In genomic region chr18:67216846-67217245, GRCh38 we compare ENCODE assay signal across 14 cellular contexts.
DNase-seq lines count a peak whose midpoint lies in the region; ATAC-seq and TF ChIP-seq lines count a peak whose summit lies in the region.
"Had no signal": no experiment of that assay in that cellular context is flagged by ENCODE, and none has a peak within 500 bp of the region (broad histone marks: within the 10 kb centered on the region; RNA-seq: fewer than 3 reads in every experiment).

No MANE protein-coding gene starts in this region.

- no peaks in the 10 kb centered on the region for H3F3A ChIP-seq in neural progenitor cell (ENCODE audit: low read depth)
- no peaks in the 10 kb centered on the region for H3F3A ChIP-seq in smooth muscle cell (ENCODE audit: low read depth)

- H2BK20ac ChIP-seq in IMR-90 (ENCODE audit: low read depth, low read length), result peak overlapping the region; percentile 29; the same call in 1 of the 2 replicates

- no peak overlapping the region for H3K18ac ChIP-seq in IMR-90 (ENCODE audit: low read depth, low read length)

- H3K56ac ChIP-seq in IMR-90 (ENCODE audit: extremely low read depth, insufficient read depth, low read length), result no peak overlapping the region

- no peaks in the 10 kb centered on the region for H3K9me1 ChIP-seq in IMR-90 (ENCODE audit: insufficient read depth, low read length)

- H2AFZ ChIP-seq in IMR-90 (replicated peaks; ENCODE audit: low read length, poor library complexity) (no peak overlapping the region), neural progenitor cell (replicated peaks) (peak overlapping the region; percentile 18), smooth muscle cell (ENCODE audit: low read depth) (no peak overlapping the region)
- H2AFZ ChIP-seq: PC-9 had no signal

- intact Hi-C loops in IMR-90 (cut with micrococcal nuclease), result loop anchor here (1.0 to 10.0 kb wide), 9 partner anchors 145 to 1518 kb away; partner anchors contain the start of gene DSEL

- no peaks in the 10 kb centered on the region for H3K79me1 ChIP-seq in IMR-90 (ENCODE audit: low read depth in 1 of 2, low read length in 2 of 2)

- TF ChIP-seq CTCF in IMR-90 (conservative IDR thresholded peaks at IDR 0.05; ENCODE audit: low read depth, low read length) (no peak), neural progenitor cell (IDR thresholded peaks at IDR 0.05) (no peak), smooth muscle cell (IDR thresholded peaks at IDR 0.05; ENCODE audit: borderline replicate concordance, insufficient read depth, poor library complexity, severe bottlenecking) (no peak), coronary artery (IDR thresholded peaks at IDR 0.05) (no peak)

- no peak overlapping the region for H4K5ac ChIP-seq in IMR-90 (ENCODE audit: low read depth, low read length)

- no peak overlapping the region for H2AK9ac ChIP-seq in IMR-90 (replicated peaks; ENCODE audit: low read depth, low read length, poor library complexity)

- H2AK5ac ChIP-seq in IMR-90 (ENCODE audit: low read depth, low read length), result no peak overlapping the region

- H3K4me3 ChIP-seq in IMR-90 (ENCODE audit: insufficient read depth, low read depth, low read length) (no peak overlapping the region), neural progenitor cell (no peak overlapping the region), smooth muscle cell (no peak overlapping the region), coronary artery (no peak overlapping the region)
- H3K4me3 ChIP-seq: K562, PC-9, SJSA1 had no signal

- no peak overlapping the region for H2BK15ac ChIP-seq in IMR-90 (ENCODE audit: low read depth, low read length)

- dilution Hi-C loops in IMR-90 (cut with HindIII; ENCODE audit: low sequenced_read_pairs, unreplicated experiment), result no loop called here

- BruUV-seq in IMR-90 (replicated peaks; lab: Mats Ljungman, UMichigan), result no TSS peak

- in situ Hi-C loops in IMR-90 (cut with MboI; ENCODE audit: low sequenced_read_pairs), result loop anchor here (5.0 kb wide), 2 partner anchors 295 to 1445 kb away; no protein-coding TSS in a partner anchor

- no peaks in the 10 kb centered on the region for H3K36me3 ChIP-seq in IMR-90 (ENCODE audit: control insufficient read depth, insufficient read depth, low read length)
- no peaks in the 10 kb centered on the region for H3K36me3 ChIP-seq in neural progenitor cell
- no peaks in the 10 kb centered on the region for H3K36me3 ChIP-seq in smooth muscle cell (ENCODE audit: low read depth)
- H3K36me3 ChIP-seq: SJSA1 had no signal

- 0 out of 2 replicates have a peak overlapping the region, but pooled peaks have one; percentile 21 for H2BK120ac ChIP-seq in IMR-90 (ENCODE audit: low read depth, low read length)

- CTCF ChIA-PET in IMR-90 (lab: Yijun Ruan, JAX), result interaction anchor here (0.7 kb wide), 1 partner anchor 174 kb away, joined by 3 read pairs; no protein-coding TSS in a partner anchor

- peak; percentile 66 for ATAC-seq in IMR-90 (ENCODE audit: low read depth)

- H3K36me3 Mint-ChIP-seq in neural progenitor cell, result no peaks in the 10 kb centered on the region

- H3K4me1 ChIP-seq in IMR-90 (ENCODE audit: control insufficient read depth, insufficient read depth, low read length), result no peaks in the 10 kb centered on the region
- H3K4me1 ChIP-seq in neural progenitor cell, result no peaks in the 10 kb centered on the region
- no peaks in the 10 kb centered on the region for H3K4me1 ChIP-seq in smooth muscle cell (ENCODE audit: low read depth)
- H3K4me1 ChIP-seq: SJSA1 had no signal

- H3K4me2 ChIP-seq in IMR-90 (ENCODE audit: low read depth, low read length) (no peak overlapping the region), neural progenitor cell (no peak overlapping the region), smooth muscle cell (no peak overlapping the region)
- H3K4me2 ChIP-seq: PC-9 had no signal

- no peaks in the 10 kb centered on the region for H3K4me1 Mint-ChIP-seq in neural progenitor cell

- H3K27me3 ChIP-seq in IMR-90 (ENCODE audit: control insufficient read depth, insufficient read depth, low read length) (no peaks in the 10 kb centered on the region), neural progenitor cell (no peaks in the 10 kb centered on the region), smooth muscle cell (ENCODE audit: low read depth) (no peaks in the 10 kb centered on the region)
- H3K27me3 ChIP-seq: SJSA1 had no signal

- H2BK5ac ChIP-seq in IMR-90 (ENCODE audit: low read depth, low read length, poor library complexity, severe bottlenecking), result no peak overlapping the region

- POLR2A ChIA-PET in IMR-90 (lab: Charles Lee; ENCODE audit: unreplicated experiment), result no interaction called here

- H3K27ac Mint-ChIP-seq in neural progenitor cell, result no peak overlapping the region

- WGBS in IMR-90 (ENCODE audit: extremely low coverage in 2 of 2, insufficient read length in 1 of 2), 2 experiments, result no CpG with 5 or more reads among the region's 1 CpG
- WGBS in smooth muscle cell (ENCODE audit: low lambda C conversion rate), result 89% methylated on average over 1 of the region's 1 CpG

- no peak overlapping the region for H3K14ac ChIP-seq in IMR-90 (replicated peaks; ENCODE audit: low read depth, low read length)

- DNase-seq in AG08395 (ENCODE audit: low spot score) (peak; percentile 18), IMR-90 (peak; percentile 12), dedifferentiated amniotic fluid mesenchymal stem cell (ENCODE audit: extremely low spot score) (peak; percentile 58), neural progenitor cell (ENCODE audit: low spot score) (no peak), NK-92 (lab: John Stamatoyannopoulos, UW; ENCODE audit: unreplicated experiment) (no peak), NCI-H2196 treated with DMSO at 0.1 percent for 48 hours (lab: John Stamatoyannopoulos, UW; ENCODE audit: unreplicated experiment) (no peak), smooth muscle cell (lab: John Stamatoyannopoulos, UW; ENCODE audit: unreplicated experiment) (no peak), coronary artery (ENCODE audit: low spot score) (no peak)
- DNase-seq: GOT3, NCI-H1436 treated with DMSO at 0.1 percent for 48 hours, NCI-H2029 treated with DMSO at 0.1 percent for 48 hours had no signal

- H4K20me1 ChIP-seq in IMR-90 (ENCODE audit: insufficient read depth, low read length), result no peaks in the 10 kb centered on the region
- no peaks in the 10 kb centered on the region for H4K20me1 ChIP-seq in neural progenitor cell (ENCODE audit: low read depth)
- no peaks in the 10 kb centered on the region for H4K20me1 ChIP-seq in smooth muscle cell (ENCODE audit: low read depth)

- H3K79me2 ChIP-seq in neural progenitor cell (ENCODE audit: low read depth) (no peaks in the 10 kb centered on the region), smooth muscle cell (ENCODE audit: low read depth) (no peaks in the 10 kb centered on the region)

- 0 out of 2 replicates have a peak, but pooled peaks cover 1% of the 10 kb centered on the region for H3K9me3 ChIP-seq in IMR-90 (ENCODE audit: control insufficient read depth, insufficient read depth, low read length)
- H3K9me3 ChIP-seq in neural progenitor cell (ENCODE audit: low read depth), result no peaks in the 10 kb centered on the region
- H3K9me3 ChIP-seq in smooth muscle cell (replicated peaks; ENCODE audit: low read depth), result no peaks in the 10 kb centered on the region
- H3K9me3 ChIP-seq: SJSA1 had no signal

- H4K91ac ChIP-seq in IMR-90 (ENCODE audit: insufficient read depth, low read depth, low read length), result no peak overlapping the region

- H3K27me3 Mint-ChIP-seq in neural progenitor cell (ENCODE audit: insufficient read depth, low read depth), result no peaks in the 10 kb centered on the region

- no peak for TF ChIP-seq RAD21 in IMR-90 (IDR thresholded peaks at IDR 0.05; ENCODE audit: low read length)

- H3K9me3 Mint-ChIP-seq in neural progenitor cell, result peaks cover 2% of the 10 kb centered on the region

- H3K4me3 Mint-ChIP-seq in neural progenitor cell, result no peak overlapping the region

- H3K4ac ChIP-seq in IMR-90 (ENCODE audit: low read depth, low read length), result no peak overlapping the region

- H3K23ac ChIP-seq in IMR-90 (ENCODE audit: low read depth, low read length), result no peak overlapping the region

- H4K8ac ChIP-seq in IMR-90 (ENCODE audit: low read depth in 2 of 2, low read length in 2 of 2), result no peak overlapping the region

- no peak for TF ChIP-seq POLR2A in IMR-90 (IDR thresholded peaks at IDR 0.05; ENCODE audit: low read depth, low read length)

- no peak overlapping the region for H3K27ac ChIP-seq in IMR-90 (ENCODE audit: insufficient read depth, low read length)
- no peak overlapping the region for H3K27ac ChIP-seq in neural progenitor cell
- H3K27ac ChIP-seq in smooth muscle cell (ENCODE audit: low read depth), result no peak overlapping the region
- H3K27ac ChIP-seq in coronary artery, result no peak overlapping the region
- H3K27ac ChIP-seq: PC-9, SJSA1 had no signal

- no peak overlapping the region for H3K9ac ChIP-seq in IMR-90 (ENCODE audit: low read depth, low read length)
- no peak overlapping the region for H3K9ac ChIP-seq in neural progenitor cell
- H3K9ac ChIP-seq in smooth muscle cell (ENCODE audit: low read depth), result no peak overlapping the region

TF ChIP-seq in IMR-90, 13 proteins besides CTCF, POLR2A, EP300 and RAD21 (continues in another document):
- TF ChIP-seq ELK1 (IDR thresholded peaks at IDR 0.05; ENCODE audit: borderline replicate concordance, low read depth, low read length) (no peak), MXI1 (IDR thresholded peaks at IDR 0.05; ENCODE audit: borderline replicate concordance, low read depth, low read length) (no peak), FOS (IDR thresholded peaks at IDR 0.05; ENCODE audit: low read depth, low read length) (no peak), RCOR1 (IDR thresholded peaks at IDR 0.05; ENCODE audit: insufficient replicate concordance, low read length) (no peak), MAZ (IDR thresholded peaks at IDR 0.05; ENCODE audit: borderline replicate concordance, low read depth, low read length) (no peak), BHLHE40 (IDR thresholded peaks at IDR 0.05; ENCODE audit: low read depth, low read length) (no peak), RFX5 (IDR thresholded peaks at IDR 0.05; ENCODE audit: low read depth, low read length) (no peak), USF2 (IDR thresholded peaks at IDR 0.05; ENCODE audit: low read depth, low read length) (no peak)

Comparison
In these comparisons a context has a peak if more than half of its experiments do, and no peak if none do; other contexts are left out.
1. DNase-seq: peak in AG08395 (single experiment), IMR-90 (single experiment) and dedifferentiated amniotic fluid mesenchymal stem cell (single experiment); none in neural progenitor cell (single experiment), NK-92 (single experiment), NCI-H2196 treated with DMSO at 0.1 percent for 48 hours (single experiment), smooth muscle cell (single experiment) and coronary artery (single experiment).